In the genomic region with DNA sequence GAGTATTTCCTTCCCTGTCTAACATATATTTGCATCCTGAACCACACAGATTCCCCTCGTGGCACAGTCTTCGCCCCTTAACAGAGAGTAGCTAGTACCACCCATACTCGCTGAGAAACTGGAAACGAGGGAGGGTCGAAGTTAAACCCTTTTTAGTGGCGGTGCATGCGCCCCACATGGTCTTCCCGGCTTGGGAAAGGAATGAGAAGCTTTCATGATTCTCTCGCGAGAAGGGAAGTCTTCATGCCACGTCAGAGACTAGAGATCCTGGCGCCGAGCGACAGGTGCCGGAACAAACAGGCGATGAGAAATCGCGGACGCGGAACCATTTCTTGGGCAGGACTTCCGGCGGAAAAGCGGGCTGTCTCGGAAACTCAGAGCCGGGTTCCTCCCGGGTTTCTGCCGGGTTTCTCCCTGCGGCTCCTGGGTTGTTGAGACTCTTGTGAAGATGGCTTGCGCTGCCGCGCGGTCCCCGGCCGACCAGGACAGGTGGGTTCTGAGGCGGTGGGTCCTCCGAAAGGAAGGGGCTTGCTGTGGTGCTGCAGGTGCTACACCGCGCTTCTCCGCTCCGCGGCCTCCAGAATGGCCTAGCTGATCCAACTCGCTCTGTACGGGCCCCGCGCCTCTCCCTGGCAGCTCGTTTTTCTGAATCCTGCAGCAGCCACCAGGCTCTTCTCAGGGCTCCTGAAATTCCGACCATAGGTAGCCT, we compare ENCODE assay signal across 8 cellular contexts. TPM values are rescaled to one million over a fixed set of nuclear protein-coding genes. Genes with fewer than 3 reads are reported as not detected.
DNase-seq lines count a peak whose midpoint lies in the region; ATAC-seq and TF ChIP-seq lines count a peak whose summit lies in the region.

A gene (plus strand): TSS at position 359 of the 709 bp plus-strand sequence. CDS start 90 bp downstream, at position 449.

- WGBS in esophagus muscularis mucosa, result 2% methylated on average over 38 of the region's 47 CpGs

- H3K27me3 ChIP-seq in KMS-11 (ENCODE audit: insufficient read depth, low read depth) (no peaks in the 10 kb centered on the region), Peyer's patch (no peaks in the 10 kb centered on the region), esophagus muscularis mucosa (no peaks in the 10 kb centered on the region), muscle layer of duodenum (ENCODE audit: low read depth, low read length) (peaks cover under 1% of the 10 kb centered on the region)

- H3K4me1 ChIP-seq in KMS-11 (ENCODE audit: low read depth, poor library complexity, severe bottlenecking), result peaks cover 26% of the 10 kb centered on the region
- peaks cover 0 to 18% (median 2%) of the 10 kb centered on the region in 4 donors for H3K4me1 ChIP-seq in Peyer's patch
- H3K4me1 ChIP-seq in esophagus muscularis mucosa, result peaks cover 29 to 36% (median 31%) of the 10 kb centered on the region in 4 donors
- peaks cover 6 to 25% of the 10 kb centered on the region in 2 donors for H3K4me1 ChIP-seq in muscle layer of duodenum (ENCODE audit: control insufficient read depth in 1 of 2, insufficient read depth in 2 of 2, low read length in 2 of 2)

- TF ChIP-seq CTCF in KMS-11 (conservative IDR thresholded peaks at IDR 0.05; ENCODE audit: low read depth, low read length) (no peak), Peyer's patch (IDR thresholded peaks at IDR 0.05) (peak in 2 of 6 experiments; percentile 3 to 16), esophagus muscularis mucosa (IDR thresholded peaks at IDR 0.05) (no peak)

- TF ChIP-seq EP300 in esophagus muscularis mucosa (IDR thresholded peaks at IDR 0.05), result no peak

- no peak within 1 kb of the TSS for H3K4me3 ChIP-seq in KMS-11 (IDR thresholded peaks at IDR 0.05; ENCODE audit: insufficient read depth, low read depth, low read length)
- peak within 1 kb of the TSS; percentile 59 to 88 (median 75) for H3K4me3 ChIP-seq in Peyer's patch
- H3K4me3 ChIP-seq in esophagus muscularis mucosa, result peak within 1 kb of the TSS; percentile 77 to 89 (median 80)
- peak within 1 kb of the TSS; percentile 85 to 99 for H3K4me3 ChIP-seq in muscle layer of duodenum (ENCODE audit: low read depth in 1 of 2, low read length in 2 of 2)

- peak within 1 kb of the TSS; percentile 89 for H3K4me2 ChIP-seq in KMS-11

- peaks cover 11% of the 10 kb centered on the region; the same call in 1 of the 2 replicates for H3K36me3 ChIP-seq in KMS-11 (ENCODE audit: insufficient read depth)
- H3K36me3 ChIP-seq in Peyer's patch, result peaks cover 0 to 27% (median 0%) of the 10 kb centered on the region in 3 donors
- peaks cover 0 to 33% (median 16%) of the 10 kb centered on the region in 4 donors for H3K36me3 ChIP-seq in esophagus muscularis mucosa
- H3K36me3 ChIP-seq in muscle layer of duodenum (ENCODE audit: control insufficient read depth in 1 of 2, insufficient read depth in 2 of 2, low read length in 2 of 2), result peaks cover 15% of the 10 kb centered on the region in 2 donors

- peak within 1 kb of the TSS; percentile 80 for H3K27ac ChIP-seq in KMS-11
- peak within 1 kb of the TSS; percentile 64 to 86 (median 80) for H3K27ac ChIP-seq in Peyer's patch
- peak within 1 kb of the TSS; percentile 82 to 87 (median 87) for H3K27ac ChIP-seq in esophagus muscularis mucosa (replicated peaks in 1 of 4)
- peak within 1 kb of the TSS; percentile 95 for H3K27ac ChIP-seq in muscle layer of duodenum (ENCODE audit: low read length)

- peak within 1 kb of the TSS; percentile 87 for H2AFZ ChIP-seq in KMS-11 (ENCODE audit: low read depth)

- H4K20me1 ChIP-seq in KMS-11 (ENCODE audit: insufficient read depth), result no peaks in the 10 kb centered on the region

- ATAC-seq in GM21737 (IDR thresholded peaks at IDR 0.05; ENCODE audit: unreplicated experiment), result peak; percentile 98

- peak; percentile 93 for DNase-seq in DMS79 (lab: John Stamatoyannopoulos, UW)
- DNase-seq in Peyer's patch, result peak; percentile 91 to 98 (median 94)
- DNase-seq in activated T-cell treated with anti-CD3 and anti-CD28 coated beads, Interleukin-2, amount 50 U/mL, for 48 hours, result peak; percentile 92 to 93
- DNase-seq in esophagus muscularis mucosa (ENCODE audit: extremely low spot score), result peak; percentile 98
- DNase-seq in stimulated activated CD8-positive, alpha-beta memory T cell treated with anti-CD3 and anti-CD28 coated beads, Interleukin-7, amount 100 ng/mL, for 4 hours (ENCODE audit: low read depth in 2 of 2), result peak; percentile 84 to 85

- H3K79me2 ChIP-seq in KMS-11 (ENCODE audit: insufficient read depth, low read depth), result peaks cover 43% of the 10 kb centered on the region

- intact Hi-C loops in esophagus muscularis mucosa (cut with DNase I), result loop anchor here (5.0 kb wide), 1 partner anchor 61 kb away; a partner anchor contains a TSS

- H3K9ac ChIP-seq in KMS-11, result peak within 1 kb of the TSS; percentile 88

- peak; percentile 56 to 67 for TF ChIP-seq POLR2A in Peyer's patch (IDR thresholded peaks at IDR 0.05)
- TF ChIP-seq POLR2A in esophagus muscularis mucosa (IDR thresholded peaks at IDR 0.05; ENCODE audit: low read depth), result peak; percentile 62

- no peaks in the 10 kb centered on the region for H3K9me3 ChIP-seq in Peyer's patch
- no peaks in the 10 kb centered on the region for H3K9me3 ChIP-seq in esophagus muscularis mucosa
- no peaks in the 10 kb centered on the region for H3K9me3 ChIP-seq in muscle layer of duodenum (ENCODE audit: control insufficient read depth in 1 of 2, low read length in 2 of 2)

RNA-seq across cellular contexts. Expression of the gene that starts here (rescaled TPM):
- total RNA-seq in Peyer's patch, result 10 to 100 TPM; 15.7 to 63.7 (median 27.1) TPM
- total RNA-seq in esophagus muscularis mucosa, result 10 to 100 TPM; 39.0 to 61.9 (median 55.0) TPM
